17 cellular contexts compared by ENCODE assay signal in genomic region chr7:50649259-50649885, GRCh38.
A peak's percentile ranks its signal among the peaks of the same experiment; 100 is the strongest.
DNase-seq lines count a peak whose midpoint lies in the region; ATAC-seq, FAIRE-seq and TF ChIP-seq lines count a peak whose summit lies in the region.
"Had no signal": no experiment of that assay in that cellular context is flagged by ENCODE, and none has a peak within 500 bp of the region (broad histone marks: within the 10 kb centered on the region; RNA-seq: fewer than 3 reads in every experiment).

No MANE protein-coding gene starts in this region.

- H2BK5ac ChIP-seq in H1 (ENCODE audit: low read depth, low read length) = no peak overlapping the region; the same call in 1 of the 2 replicates

- H3K23ac ChIP-seq in H1 (ENCODE audit: insufficient read length) = no peak overlapping the region

- H2AK5ac ChIP-seq in H1 (ENCODE audit: low read depth, low read length) = peak overlapping the region; percentile 65; the same call in 1 of the 2 replicates

- H3K27ac Mint-ChIP-seq in CD14-positive monocyte = peak overlapping the region in 2 of 7 donors; percentile 2
- H3K27ac Mint-ChIP-seq: HFFc6 had no signal

- H2BK20ac ChIP-seq in H1 (ENCODE audit: low read length) = no peak overlapping the region

- H2BK12ac ChIP-seq in H1 (ENCODE audit: low read depth, low read length) = no peak overlapping the region

- H3K27me3 ChIP-seq in left ventricle myocardium inferior (ENCODE audit: low read depth) = no peaks in the 10 kb centered on the region
- no peaks in the 10 kb centered on the region for H3K27me3 ChIP-seq in right cardiac atrium (ENCODE audit: control insufficient read depth, insufficient read depth)
- H3K27me3 ChIP-seq in H1 (replicated peaks in 1 of 4; ENCODE audit: control insufficient read depth in 3 of 4, extremely low read depth in 1 of 4, insufficient read depth in 3 of 4, low read length in 3 of 4) = no peaks in the 10 kb centered on the region
- H3K27me3 ChIP-seq in osteoblast (ENCODE audit: insufficient read depth, low read length) = no peaks in the 10 kb centered on the region
- H3K27me3 ChIP-seq in lower lobe of right lung (ENCODE audit: low read depth) = no peaks in the 10 kb centered on the region

- no peaks in the 10 kb centered on the region for H3K9me3 Mint-ChIP-seq in activated T-cell treated with anti-CD3 and anti-CD28 coated beads, Interleukin-2, amount 50 U/mL, for 4 hours
- no peaks in the 10 kb centered on the region for H3K9me3 Mint-ChIP-seq in CD14-positive monocyte
- H3K9me3 Mint-ChIP-seq: HFFc6 had no signal

- H3K79me2 ChIP-seq in H1 (ENCODE audit: control insufficient read depth in 1 of 2, insufficient read depth in 2 of 2, low read length in 2 of 2) (peaks cover 3 to 16% of the 10 kb centered on the region in 2 experiments), osteoblast (ENCODE audit: insufficient read depth, low read length) (peaks cover 12% of the 10 kb centered on the region)

- H4K91ac ChIP-seq in H1 (replicated peaks; ENCODE audit: insufficient read length, low read length) = no peak overlapping the region

- POLR2A ChIA-PET in H1 (lab: Charles Lee; ENCODE audit: partially characterized antibody) = no interaction called here

- H3K56ac ChIP-seq in H1 (replicated peaks; ENCODE audit: insufficient read length, low read depth, low read length) = no peak overlapping the region

- FAIRE-seq in H1 (lab: Jason Lieb, UNC) = no peak
- FAIRE-seq: GM12892 had no signal

- TF ChIP-seq RAD21 in H1 (IDR thresholded peaks at IDR 0.05 in 1 of 2, conservative IDR thresholded peaks at IDR 0.05 in 1 of 2; ENCODE audit: low read depth in 2 of 2, low read length in 2 of 2) = no peak

- H3K27ac ChIP-seq in left ventricle myocardium inferior (replicated peaks) = peak overlapping the region; percentile 7
- H3K27ac ChIP-seq in right cardiac atrium (ENCODE audit: low read length) = no peak overlapping the region
- no peak overlapping the region for H3K27ac ChIP-seq in H1 (ENCODE audit: low read depth, low read length)
- no peak overlapping the region for H3K27ac ChIP-seq in osteoblast (ENCODE audit: low read depth, low read length)
- no peak overlapping the region for H3K27ac ChIP-seq in lower lobe of right lung
- H3K27ac ChIP-seq: KMS-11, PC-9 had no signal

- CTCF ChIA-PET in H1 (lab: Charles Lee; ENCODE audit: partially characterized antibody) = interaction anchor here (1.8 to 3.3 kb wide), 3 partner anchors 8 to 16 kb away, joined by 4 to 17 read pairs (median 6); no protein-coding TSS in a partner anchor

- no peak for TF ChIP-seq CTCF in left ventricle myocardium inferior (IDR thresholded peaks at IDR 0.05; ENCODE audit: borderline replicate concordance)
- TF ChIP-seq CTCF in H1 (IDR thresholded peaks at IDR 0.05; ENCODE audit: control extremely low read depth in 1 of 3, insufficient read depth in 1 of 3, low read depth in 1 of 3, low read length in 3 of 3) = no peak
- TF ChIP-seq CTCF in osteoblast (IDR thresholded peaks at IDR 0.05; ENCODE audit: extremely low read depth, low read depth, low read length) = no peak
- no peak for TF ChIP-seq CTCF in CD14-positive monocyte (IDR thresholded peaks at IDR 0.05)
- no peak for TF ChIP-seq CTCF in lower lobe of right lung (IDR thresholded peaks at IDR 0.05)

- peaks cover 3% of the 10 kb centered on the region for H3K36me3 Mint-ChIP-seq in activated T-cell treated with anti-CD3 and anti-CD28 coated beads, Interleukin-2, amount 50 U/mL, for 4 hours (ENCODE audit: insufficient read depth)
- peaks cover 0 to 5% of the 10 kb centered on the region in 2 donors for H3K36me3 Mint-ChIP-seq in CD14-positive monocyte

- H3K79me1 ChIP-seq in H1 (ENCODE audit: low read depth, low read length) = peaks cover 4% of the 10 kb centered on the region

- intact Hi-C loops in left ventricle myocardium inferior (cut with micrococcal nuclease) = no loop called here
- intact Hi-C loops in right cardiac atrium (cut with DNase I) = no loop called here
- intact Hi-C loops in CD14-positive monocyte (cut with micrococcal nuclease) = no loop called here
- intact Hi-C loops in lower lobe of right lung (cut with DNase I) = no loop called here

- no peak for DNase-seq in left ventricle myocardium inferior
- DNase-seq in right cardiac atrium = no peak
- DNase-seq in H1 (ENCODE audit: low read depth in 1 of 2, low spot score in 2 of 2) = no peak
- peak; percentile 59 for DNase-seq in osteoblast (ENCODE audit: insufficient read length, low spot score, missing footprints)
- no peak for DNase-seq in activated T-cell treated with anti-CD3 and anti-CD28 coated beads, Interleukin-2, amount 50 U/mL, for 4 hours
- DNase-seq in CD14-positive monocyte (ENCODE audit: low spot score) = no peak
- no peak for DNase-seq in lower lobe of right lung
- no peak for DNase-seq in NCI-H345 treated with DMSO at 0.1 percent for 48 hours (lab: John Stamatoyannopoulos, UW; ENCODE audit: unreplicated experiment)
- DNase-seq: C1 segment of cervical spinal cord, HFFc6, NCI-H1436, NCI-H2081, NCI-H510A treated with DMSO at 0.1 percent for 48 hours, NCI-H82, PC-9 had no signal

- H4K8ac ChIP-seq in H1 (ENCODE audit: extremely low read depth, insufficient read depth, low read length) = no peak overlapping the region

- no peaks in the 10 kb centered on the region for H3K27me3 Mint-ChIP-seq in activated T-cell treated with anti-CD3 and anti-CD28 coated beads, Interleukin-2, amount 50 U/mL, for 4 hours (ENCODE audit: low read depth)
- H3K27me3 Mint-ChIP-seq in CD14-positive monocyte (ENCODE audit: low read depth in 3 of 3) = peaks cover 0 to 7% (median 0%) of the 10 kb centered on the region in 3 donors

- H3K4me2 ChIP-seq in H1 (ENCODE audit: insufficient read depth in 1 of 2, low read depth in 2 of 2, low read length in 2 of 2) (no peak overlapping the region), osteoblast (ENCODE audit: insufficient read depth, low read length) (no peak overlapping the region)
- H3K4me2 ChIP-seq: KMS-11, PC-9 had no signal

- H3K36me3 ChIP-seq in left ventricle myocardium inferior (no peaks in the 10 kb centered on the region), H1 (ENCODE audit: control insufficient read depth in 2 of 4, insufficient read depth in 4 of 4, low read length in 3 of 4) (no peaks in the 10 kb centered on the region; a peak in 1 of 8 replicates), osteoblast (ENCODE audit: insufficient read depth, low read length) (peaks cover 10% of the 10 kb centered on the region), lower lobe of right lung (no peaks in the 10 kb centered on the region)

- H2BK120ac ChIP-seq in H1 (replicated peaks; ENCODE audit: low read depth, low read length) = no peak overlapping the region

- H3K14ac ChIP-seq in H1 (ENCODE audit: insufficient read length) = no peak overlapping the region

- H3K23me2 ChIP-seq in H1 (ENCODE audit: low read depth, low read length) = no peaks in the 10 kb centered on the region

- no peak overlapping the region; a peak in 1 of 7 replicates for H3K9ac ChIP-seq in H1 (replicated peaks in 1 of 4; ENCODE audit: extremely low read depth in 1 of 4, low read depth in 3 of 4, low read length in 3 of 4)
- H3K9ac ChIP-seq: KMS-11 had no signal

- no peak for TF ChIP-seq EP300 in H1 (IDR thresholded peaks at IDR 0.05; ENCODE audit: borderline replicate concordance in 1 of 2, low read depth in 2 of 2, low read length in 2 of 2)

- no peak overlapping the region for H3K4me3 Mint-ChIP-seq in activated T-cell treated with anti-CD3 and anti-CD28 coated beads, Interleukin-2, amount 50 U/mL, for 4 hours
- H3K4me3 Mint-ChIP-seq in CD14-positive monocyte = no peak overlapping the region
- H3K4me3 Mint-ChIP-seq: HFFc6 had no signal

- no peak for TF ChIP-seq POLR2A in H1 (IDR thresholded peaks at IDR 0.05; ENCODE audit: control extremely low read depth in 1 of 2, low read depth in 2 of 2, low read length in 2 of 2)

- no peak overlapping the region for H4K5ac ChIP-seq in H1 (ENCODE audit: insufficient read length, low read depth, low read length)

- H3K4me1 Mint-ChIP-seq in activated T-cell treated with anti-CD3 and anti-CD28 coated beads, Interleukin-2, amount 50 U/mL, for 4 hours (ENCODE audit: low read depth) = peaks cover 1% of the 10 kb centered on the region
- H3K4me1 Mint-ChIP-seq in CD14-positive monocyte = peaks cover 13% of the 10 kb centered on the region

- H3K4me1 ChIP-seq in left ventricle myocardium inferior (peaks cover 57% of the 10 kb centered on the region), right cardiac atrium (ENCODE audit: control insufficient read depth, insufficient read depth, low read length) (peaks cover 9% of the 10 kb centered on the region), H1 (replicated peaks in 1 of 4; ENCODE audit: control insufficient read depth in 3 of 4, insufficient read depth in 4 of 4, low read length in 3 of 4) (no peaks in the 10 kb centered on the region; a peak in 1 of 7 replicates), osteoblast (ENCODE audit: insufficient read depth, low read length) (peaks cover 19% of the 10 kb centered on the region), lower lobe of right lung (peaks cover 19% of the 10 kb centered on the region)

- H4K20me1 ChIP-seq in H1 (replicated peaks in 1 of 2; ENCODE audit: control insufficient read depth in 1 of 2, insufficient read depth in 2 of 2, low read length in 2 of 2) = peaks cover 0 to 4% of the 10 kb centered on the region in 2 experiments
- peaks cover 36% of the 10 kb centered on the region for H4K20me1 ChIP-seq in osteoblast (ENCODE audit: insufficient read depth, low read length)

- 92% methylated on average over 7 of the region's 7 CpGs for WGBS in right cardiac atrium
- WGBS in H1 (ENCODE audit: extremely low coverage in 1 of 2, insufficient coverage in 1 of 2, insufficient read length in 1 of 2, insufficient replicate concordance in 2 of 2, low coverage in 1 of 2, low lambda C conversion rate in 2 of 2, missing lambda C conversion rate in 1 of 2), 2 experiments = 95% methylated on average over 7 of the region's 7 CpGs; no CpG with 5 or more reads in 1 of the 2 experiments

- H3K4me3 ChIP-seq in left ventricle myocardium inferior = no peak overlapping the region
- no peak overlapping the region for H3K4me3 ChIP-seq in right cardiac atrium (ENCODE audit: low read length)
- no peak overlapping the region for H3K4me3 ChIP-seq in H1 (ENCODE audit: extremely low read depth in 1 of 4, insufficient read depth in 2 of 4, low read depth in 3 of 4, low read length in 4 of 4)
- no peak overlapping the region for H3K4me3 ChIP-seq in osteoblast (ENCODE audit: insufficient read depth, low read length)
- no peak overlapping the region for H3K4me3 ChIP-seq in lower lobe of right lung
- H3K4me3 ChIP-seq: PC-9 had no signal

- H2BK15ac ChIP-seq in H1 (ENCODE audit: low read length) = no peak overlapping the region

- no peak overlapping the region for H2AFZ ChIP-seq in H1 (ENCODE audit: low read length)
- no peak overlapping the region for H2AFZ ChIP-seq in osteoblast (ENCODE audit: low read length)
- H2AFZ ChIP-seq: PC-9 had no signal

- H3K18ac ChIP-seq in H1 (ENCODE audit: extremely low read depth, low read length) = no peak overlapping the region

- no peak overlapping the region for H3K4ac ChIP-seq in H1 (replicated peaks; ENCODE audit: insufficient read length, low read depth, low read length)

- H3K9me3 ChIP-seq in left ventricle myocardium inferior (replicated peaks) (no peaks in the 10 kb centered on the region), right cardiac atrium (ENCODE audit: control insufficient read depth, low read length) (no peaks in the 10 kb centered on the region), H1 (ENCODE audit: insufficient read depth in 2 of 2, low read depth in 1 of 2, low read length in 1 of 2) (no peaks in the 10 kb centered on the region), osteoblast (ENCODE audit: low read depth, low read length) (no peaks in the 10 kb centered on the region), lower lobe of right lung (no peaks in the 10 kb centered on the region)

- ATAC-seq in right cardiac atrium (no peak), lower lobe of right lung (no peak)
- no peak for ATAC-seq in activated T-cell treated with anti-CD3 and anti-CD28 coated beads, Interleukin-2, amount 50 U/mL, for 4 hours
